ENCODE assay signal across 23 cellular contexts in genomic region chr9:136210276-136210675, GRCh38. TPM values are rescaled to one million over a fixed set of nuclear protein-coding genes. Genes with fewer than 3 reads are reported as not detected.
DNase-seq lines count a peak whose midpoint lies in the region; ATAC-seq, FAIRE-seq and TF ChIP-seq lines count a peak whose summit lies in the region.
"Had no signal": no experiment of that assay in that cellular context is flagged by ENCODE, and none has a peak within 500 bp of the region (broad histone marks: within the 10 kb centered on the region; RNA-seq: fewer than 3 reads in every experiment).

No MANE protein-coding gene starts in this region.

- no peaks in the 10 kb centered on the region for H3K9me2 ChIP-seq in OCI-LY1 (ENCODE audit: low read depth, low read length)

- H4K20me1 ChIP-seq in OCI-LY1 (ENCODE audit: insufficient read depth, low read length) (no peaks in the 10 kb centered on the region), K562 (replicated peaks; ENCODE audit: control insufficient read depth, insufficient read depth, low read length) (peaks cover 12% of the 10 kb centered on the region; the same call in 1 of the 2 replicates)

- no peaks in the 10 kb centered on the region; the same call in 1 of the 2 replicates for H3F3A ChIP-seq in OCI-LY1 (ENCODE audit: insufficient read depth, low read length)

- H3K4me1 Mint-ChIP-seq in IgD-negative memory B cell = peaks cover 2 to 17% (median 6%) of the 10 kb centered on the region in 3 donors
- H3K4me1 Mint-ChIP-seq in activated CD8-positive, alpha-beta memory T cell treated with anti-CD3 and anti-CD28 coated beads, Interleukin-2, amount 10 ng/mL, durations not matched to agents 7 days and 5 days = no peaks in the 10 kb centered on the region

- H3K79me2 ChIP-seq in OCI-LY1 (ENCODE audit: insufficient read depth, low read length) (no peaks in the 10 kb centered on the region), K562 (ENCODE audit: control insufficient read depth, insufficient read depth, low read length) (no peaks in the 10 kb centered on the region)

- peaks cover 93% of the 10 kb centered on the region for H3K36me3 ChIP-seq in OCI-LY1 (ENCODE audit: insufficient read depth, low read length)
- peaks cover 82% of the 10 kb centered on the region; the same call in 2 of the 3 replicates for H3K36me3 ChIP-seq in K562 (ENCODE audit: control insufficient read depth, insufficient read depth, low read length)

- POLR2A ChIA-PET in K562 (lab: Yijun Ruan, JAX) = interaction anchor here (1.8 kb wide), 1 partner anchor 10 kb away, joined by 6 read pairs; no protein-coding TSS in a partner anchor

- TSS peak; percentile 24 for BruUV-seq in K562 (replicated peaks; lab: Mats Ljungman, UMichigan)

- no peak for TF ChIP-seq RAD21 in K562 (CRISPR knock-in tag; conservative IDR thresholded peaks at IDR 0.05 in 1 of 2, IDR thresholded peaks at IDR 0.05 in 1 of 2)

- no peak for FAIRE-seq in K562 (lab: Jason Lieb, UNC)
- FAIRE-seq: A549, D721Med, G401.6, GM12891, GM19239 had no signal

- H3K4me1 ChIP-seq in OCI-LY1 (ENCODE audit: insufficient read depth, low read length, severe bottlenecking) (peaks cover 57% of the 10 kb centered on the region), K562 (replicated peaks in 1 of 2; ENCODE audit: control insufficient read depth in 2 of 2, insufficient read depth in 2 of 2, low read length in 2 of 2) (peaks cover 34 to 55% of the 10 kb centered on the region in 2 experiments)
- H3K4me1 ChIP-seq: A549, Caco-2 had no signal

- H3K27me3 ChIP-seq in OCI-LY1 (ENCODE audit: insufficient read depth, low read length) (no peaks in the 10 kb centered on the region), K562 (ENCODE audit: control insufficient read depth in 2 of 2, insufficient read depth in 2 of 2, low read length in 2 of 2) (no peaks in the 10 kb centered on the region)

- H3K36me3 Mint-ChIP-seq in IgD-negative memory B cell = peaks cover 6% of the 10 kb centered on the region
- peaks cover 24% of the 10 kb centered on the region for H3K36me3 Mint-ChIP-seq in activated CD8-positive, alpha-beta memory T cell treated with anti-CD3 and anti-CD28 coated beads, Interleukin-2, amount 10 ng/mL, durations not matched to agents 7 days and 5 days

- TF ChIP-seq POLR2A in K562 (conservative IDR thresholded peaks at IDR 0.05) = no peak

- peaks cover 7% of the 10 kb centered on the region for H3K27me3 Mint-ChIP-seq in IgD-negative memory B cell
- no peaks in the 10 kb centered on the region for H3K27me3 Mint-ChIP-seq in activated CD8-positive, alpha-beta memory T cell treated with anti-CD3 and anti-CD28 coated beads, Interleukin-2, amount 10 ng/mL, durations not matched to agents 7 days and 5 days

- CTCF ChIA-PET in K562 (lab: Yijun Ruan, JAX; ENCODE audit: low intra/inter-chr PET ratio) = no interaction called here
- CTCF ChIA-PET in activated CD8-positive, alpha-beta memory T cell treated with anti-CD3 and anti-CD28 coated beads, Interleukin-2, amount 10 ng/mL, durations not matched to agents 7 days and 5 days (lab: Charles Lee) = no interaction called here

- TF ChIP-seq CTCF in OCI-LY1 (IDR thresholded peaks at IDR 0.05; ENCODE audit: low read length) (no peak), K562 (IDR thresholded peaks at IDR 0.05 in 2 of 3, conservative IDR thresholded peaks at IDR 0.05 in 1 of 3; ENCODE audit: insufficient read depth in 2 of 3, low read depth in 1 of 3, low read length in 3 of 3) (no peak)

- H3K27ac ChIP-seq in OCI-LY1 (ENCODE audit: low read depth, low read length, poor library complexity, severe bottlenecking) (peak overlapping the region; percentile 86), K562 (ENCODE audit: extremely low read depth, low read depth, low read length) (no peak overlapping the region)
- H3K27ac ChIP-seq: A549; BLaER1 treated with 17β-estradiol and CSF1 and Interleukin-3, amounts not matched to agents 10 nM and 100 nM; C4-2B had no signal

- no peak overlapping the region for H3K9ac ChIP-seq in OCI-LY1 (ENCODE audit: low read length)
- no peak overlapping the region for H3K9ac ChIP-seq in K562 (ENCODE audit: insufficient read depth in 1 of 2, low read depth in 2 of 2, low read length in 2 of 2)
- H3K9ac ChIP-seq: BLaER1 treated with 17β-estradiol and CSF1 and Interleukin-3, amounts not matched to agents 10 nM and 100 nM had no signal

- intact Hi-C loops in K562 (cut with micrococcal nuclease) = no loop called here

- H3K4me2 ChIP-seq in OCI-LY1 (ENCODE audit: low read length) (no peak overlapping the region), K562 (ENCODE audit: insufficient read depth, low read length) (no peak overlapping the region)
- H3K4me2 ChIP-seq: A549; BLaER1 treated with 17β-estradiol and CSF1 and Interleukin-3, amounts not matched to agents 10 nM and 100 nM had no signal

- H3K4me3 ChIP-seq in OCI-LY1 (ENCODE audit: low read depth, low read length, poor library complexity, severe bottlenecking) (no peak overlapping the region), K562 (no peak overlapping the region)
- H3K4me3 ChIP-seq: A549; BLaER1 treated with 17β-estradiol and CSF1 and Interleukin-3, amounts not matched to agents 10 nM and 100 nM had no signal

- peaks cover 4% of the 10 kb centered on the region for H3K9me1 ChIP-seq in K562 (ENCODE audit: control insufficient read depth, insufficient read depth, low read length)

- DNase-seq in K562 (ENCODE audit: extremely low read depth in 1 of 4, low spot score in 3 of 4) (no peak), A172 (ENCODE audit: low spot score) (no peak), SHP77 treated with DMSO at 0.1 percent for 48 hours (lab: John Stamatoyannopoulos, UW) (no peak)
- no peak for DNase-seq in activated CD8-positive, alpha-beta memory T cell treated with anti-CD3 and anti-CD28 coated beads, Interleukin-2, amount 10 ng/mL, durations not matched to agents 7 days and 5 days
- DNase-seq: 8988T; AML-193; Caco-2; Calu3; CD4-positive, alpha-beta T cell; CD8-positive, alpha-beta T cell; DMS79 treated with DMSO at 0.1 percent for 48 hours; GF-D8 had no signal

- in situ Hi-C loops in K562 (cut with MboI) = no loop called here

- no peak overlapping the region for H3K4me3 Mint-ChIP-seq in IgD-negative memory B cell
- no peak overlapping the region for H3K4me3 Mint-ChIP-seq in activated CD8-positive, alpha-beta memory T cell treated with anti-CD3 and anti-CD28 coated beads, Interleukin-2, amount 10 ng/mL, durations not matched to agents 7 days and 5 days
- H3K4me3 Mint-ChIP-seq: B cell; CD4-positive, alpha-beta T cell; CD8-positive, alpha-beta T cell had no signal

- WGBS in K562 (ENCODE audit: insufficient coverage, low coverage, missing lambda C conversion rate) = 95% methylated on average over 14 of the region's 16 CpGs

- H3K9me3 ChIP-seq in OCI-LY1 (ENCODE audit: low read length) (peaks cover 6% of the 10 kb centered on the region; the same call in 1 of the 2 replicates), K562 (replicated peaks; ENCODE audit: control insufficient read depth, insufficient read depth, low read depth, low read length) (no peaks in the 10 kb centered on the region)
- H3K9me3 ChIP-seq: A549 had no signal

- no peak overlapping the region for H2AFZ ChIP-seq in OCI-LY1 (ENCODE audit: low read length)
- H2AFZ ChIP-seq in K562 (ENCODE audit: low read depth, low read length) = no peak overlapping the region

- ATAC-seq in K562 = no peak
- ATAC-seq in activated CD8-positive, alpha-beta memory T cell treated with anti-CD3 and anti-CD28 coated beads, Interleukin-2, amount 10 ng/mL, durations not matched to agents 7 days and 5 days = no peak
- ATAC-seq: A549; CD8-positive, alpha-beta T cell had no signal

- H3K27ac Mint-ChIP-seq in IgD-negative memory B cell = peak overlapping the region in 2 of 3 donors; percentile 16 to 88
- H3K27ac Mint-ChIP-seq in activated CD8-positive, alpha-beta memory T cell treated with anti-CD3 and anti-CD28 coated beads, Interleukin-2, amount 10 ng/mL, durations not matched to agents 7 days and 5 days = no peak overlapping the region
- H3K27ac Mint-ChIP-seq: B cell; CD4-positive, alpha-beta T cell; CD8-positive, alpha-beta T cell had no signal

- H3K9me3 Mint-ChIP-seq in IgD-negative memory B cell = no peaks in the 10 kb centered on the region
- H3K9me3 Mint-ChIP-seq in activated CD8-positive, alpha-beta memory T cell treated with anti-CD3 and anti-CD28 coated beads, Interleukin-2, amount 10 ng/mL, durations not matched to agents 7 days and 5 days (ENCODE audit: low read depth) = no peaks in the 10 kb centered on the region
- H3K9me3 Mint-ChIP-seq: CD4-positive, alpha-beta T cell; CD8-positive, alpha-beta T cell had no signal

- no peak for TF ChIP-seq EP300 in K562 (IDR thresholded peaks at IDR 0.05; ENCODE audit: low read length)

RNA-seq across cellular contexts. Expression of gene LHX3, which starts 5.3 kb away (rescaled TPM):
- not detected for polyA plus RNA-seq in IgD-negative memory B cell
- total RNA-seq in K562 (2011; cell fraction: chromatin; rRNA removed; ENCODE audit: low replicate concordance) = 0.09 TPM in 1 of 2 replicates, not detected in the other
- not detected in 2 replicates for total RNA-seq in K562 (2011; cell fraction: nucleolus; rRNA removed)
- not detected in 2 replicates for total RNA-seq in K562 (2011; cell fraction: nucleoplasm; rRNA removed)
- not detected in 2 replicates for total RNA-seq in K562 (2014; rRNA removed)
- total RNA-seq in K562 (2014; rRNA removed; fragmentation: Illumina TruSeq; extraction: Trizol) = not detected in 2 replicates
- not detected in 2 replicates for total RNA-seq in K562 (2015; rRNA removed; fragmentation: Illumina TruSeq; extraction: Trizol)
- total RNA-seq in K562 (2021) = 0.09 TPM in 1 of 2 replicates, not detected in the other
- not detected in 2 replicates for polyA plus RNA-seq in K562 (2011; rRNA removed)
- polyA plus RNA-seq in K562 (2011; cell fraction: cytosol; rRNA removed) = not detected in 2 replicates
- polyA plus RNA-seq in K562 (2011; cell fraction: nucleus; rRNA removed) = 0.04 TPM in 1 of 2 replicates, not detected in the other
- 0.91 TPM in 1 of 2 replicates, not detected in the other for polyA plus RNA-seq in K562 (2012)
- not detected in 2 replicates for polyA plus RNA-seq in K562 (2014; fragmentation: Illumina TruSeq; extraction: Trizol)
- not detected for polyA plus RNA-seq in K562 (2014; fragmentation: Nextera tagmentation; extraction: Ambion mirVana)
- not detected in 2 replicates for polyA plus RNA-seq in K562 (2014; rRNA removed)
- polyA minus RNA-seq in K562 (2011; rRNA and poly(A)+ RNA removed) = not detected in 2 replicates
- not detected in 2 replicates for polyA minus RNA-seq in K562 (2011; cell fraction: cytosol; rRNA and poly(A)+ RNA removed)
- polyA minus RNA-seq in K562 (2011; cell fraction: nucleus; rRNA and poly(A)+ RNA removed) = not detected in 2 replicates
- not detected in 2 replicates for total RNA-seq in A172 (2014; rRNA removed; shearing (Covaris generic))
- total RNA-seq in activated CD8-positive, alpha-beta memory T cell treated with anti-CD3 and anti-CD28 coated beads, Interleukin-2, amount 10 ng/mL, durations not matched to agents 7 days and 5 days = not detected
- total RNA-seq: Calu3 had no signal
- polyA plus RNA-seq: BJ had no signal

RNA-seq across cellular contexts. Expression of gene QSOX2, which starts 35.3 kb away (rescaled TPM):
- polyA plus RNA-seq in IgD-negative memory B cell (2.1 TPM), K562 (2011; rRNA removed) (13.5 and 21.5 TPM in 2 replicates), K562 (2014; fragmentation: Illumina TruSeq; extraction: Trizol) (16.1 and 17.4 TPM in 2 replicates), K562 (2014; fragmentation: Nextera tagmentation; extraction: Ambion mirVana) (under 1 TPM; 0.51 to 0.91 TPM), K562 (2014; rRNA removed) (23.6 and 24.2 TPM in 2 replicates)
- 50.6 and 63.4 TPM in 2 replicates for total RNA-seq in K562 (2011; cell fraction: chromatin; rRNA removed; ENCODE audit: low replicate concordance)
- total RNA-seq in K562 (2011; cell fraction: nucleolus; rRNA removed) = 45.7 and 46.1 TPM in 2 replicates
- 35.5 and 45.4 TPM in 2 replicates for total RNA-seq in K562 (2011; cell fraction: nucleoplasm; rRNA removed)
- total RNA-seq in K562 (2014; rRNA removed) (12.7 and 15.0 TPM in 2 replicates), K562 (2014; rRNA removed; fragmentation: Illumina TruSeq; extraction: Trizol) (9.7 and 10.5 TPM in 2 replicates), K562 (2015; rRNA removed; fragmentation: Illumina TruSeq; extraction: Trizol) (11.7 and 12.2 TPM in 2 replicates), K562 (2021) (22.3 and 23.7 TPM in 2 replicates)
- 7.9 and 11.0 TPM in 2 replicates for polyA plus RNA-seq in K562 (2011; cell fraction: cytosol; rRNA removed)
- 97.5 and 103 TPM in 2 replicates for polyA plus RNA-seq in K562 (2011; cell fraction: nucleus; rRNA removed)
- 14.6 and 32.6 TPM in 2 replicates for polyA plus RNA-seq in K562 (2012)
- 9.3 and 10.2 TPM in 2 replicates for polyA minus RNA-seq in K562 (2011; rRNA and poly(A)+ RNA removed)
- 5.9 and 7.6 TPM in 2 replicates for polyA minus RNA-seq in K562 (2011; cell fraction: cytosol; rRNA and poly(A)+ RNA removed)
- 17.8 and 19.0 TPM in 2 replicates for polyA minus RNA-seq in K562 (2011; cell fraction: nucleus; rRNA and poly(A)+ RNA removed)
- 33.9 and 39.7 TPM in 2 replicates for total RNA-seq in A172 (2014; rRNA removed; shearing (Covaris generic))
- total RNA-seq in activated CD8-positive, alpha-beta memory T cell treated with anti-CD3 and anti-CD28 coated beads, Interleukin-2, amount 10 ng/mL, durations not matched to agents 7 days and 5 days = 10 to 100 TPM; 11.2 to 13.6 TPM
